8 cellular contexts compared by ENCODE assay signal in genomic region chr4:9153008-9153570, GRCh38. TPM values are rescaled to one million over a fixed set of nuclear protein-coding genes. Genes with fewer than 3 reads are reported as not detected.
DNase-seq lines count a peak whose midpoint lies in the region; ATAC-seq and TF ChIP-seq lines count a peak whose summit lies in the region.
"Not testable (repeated sequence)": the region's sequence is repeated elsewhere in the genome, so short reads cannot be mapped to it uniquely, and the experiment has no call there.

No MANE protein-coding gene starts in this region.

- ATAC-seq in HG03521 (IDR thresholded peaks at IDR 0.05; ENCODE audit: unreplicated experiment): peak; percentile 96

- not testable (repeated sequence) for H3K9me3 ChIP-seq in sigmoid colon

- H3K27ac Mint-ChIP-seq in activated CD4-positive, alpha-beta memory T cell treated with anti-CD3 and anti-CD28 coated beads, Interleukin-2, amount 10 ng/mL, durations not matched to agents 7 days and 5 days: peak overlapping the region; percentile 99

- not testable (repeated sequence) for H3K36me3 Mint-ChIP-seq in activated CD4-positive, alpha-beta memory T cell treated with anti-CD3 and anti-CD28 coated beads, Interleukin-2, amount 10 ng/mL, durations not matched to agents 7 days and 5 days (ENCODE audit: low read depth)

- POLR2A ChIA-PET in activated CD4-positive, alpha-beta memory T cell treated with anti-CD3 and anti-CD28 coated beads, Interleukin-2, amount 10 ng/mL, durations not matched to agents 7 days and 5 days (lab: Charles Lee): not testable (repeated sequence)

- not testable (repeated sequence) for TF ChIP-seq CTCF in GM12864 (IDR thresholded peaks at IDR 0.05; ENCODE audit: low read depth, low read length, missing control alignments); choroid plexus epithelial cell (conservative IDR thresholded peaks at IDR 0.05; ENCODE audit: low read depth, low read length); sigmoid colon (IDR thresholded peaks at IDR 0.05)

- not testable (repeated sequence) for H3K4me1 ChIP-seq in sigmoid colon

- peaks cover 24% of the 10 kb centered on the region for H3K4me1 Mint-ChIP-seq in activated CD4-positive, alpha-beta memory T cell treated with anti-CD3 and anti-CD28 coated beads, Interleukin-2, amount 10 ng/mL, durations not matched to agents 7 days and 5 days

- H3K27me3 ChIP-seq in sigmoid colon: not testable (repeated sequence)

- TF ChIP-seq POLR2A in sigmoid colon (IDR thresholded peaks at IDR 0.05): not testable (repeated sequence)

- H3K27me3 Mint-ChIP-seq in activated CD4-positive, alpha-beta memory T cell treated with anti-CD3 and anti-CD28 coated beads, Interleukin-2, amount 10 ng/mL, durations not matched to agents 7 days and 5 days: not testable (repeated sequence)

- H3K36me3 ChIP-seq in sigmoid colon: not testable (repeated sequence)

- H3K27ac ChIP-seq in sigmoid colon: peak overlapping the region; percentile 74 to 97 (median 87)

- not testable (repeated sequence) for H3K9me3 Mint-ChIP-seq in activated CD4-positive, alpha-beta memory T cell treated with anti-CD3 and anti-CD28 coated beads, Interleukin-2, amount 10 ng/mL, durations not matched to agents 7 days and 5 days

- peak overlapping the region; percentile 83 for H3K4me3 Mint-ChIP-seq in activated CD4-positive, alpha-beta memory T cell treated with anti-CD3 and anti-CD28 coated beads, Interleukin-2, amount 10 ng/mL, durations not matched to agents 7 days and 5 days

- TF ChIP-seq EP300 in sigmoid colon (IDR thresholded peaks at IDR 0.05): not testable (repeated sequence)

- H3K4me3 ChIP-seq in GM12864 (ENCODE audit: low read depth, low read length): peak overlapping the region; percentile 55
- peak overlapping the region; percentile 73 for H3K4me3 ChIP-seq in choroid plexus epithelial cell (ENCODE audit: low read depth, low read length)
- H3K4me3 ChIP-seq in sigmoid colon: peak overlapping the region; percentile 65 to 90 (median 75)

- peak; percentile 41 for DNase-seq in GM12864 (ENCODE audit: low read depth)
- DNase-seq in NCI-H82 treated with DMSO at 0.1 percent for 48 hours (lab: John Stamatoyannopoulos, UW; ENCODE audit: unreplicated experiment): peak; percentile 31
- DNase-seq in activated CD4-positive, alpha-beta memory T cell treated with anti-CD3 and anti-CD28 coated beads, Interleukin-2, amount 10 ng/mL, durations not matched to agents 7 days and 5 days: peak; percentile 96
- DNase-seq in choroid plexus epithelial cell (ENCODE audit: low read depth): peak; percentile 100
- DNase-seq in inferior parietal cortex (ENCODE audit: extremely low spot score): peak; percentile 90
- DNase-seq in sigmoid colon: peak; percentile 99
- peak; percentile 99 for DNase-seq in ureter (ENCODE audit: low spot score)

- 0 to 1% methylated on average over 53 of the region's 53 CpGs for WGBS in sigmoid colon, 2 donors

- CTCF ChIA-PET in activated CD4-positive, alpha-beta memory T cell treated with anti-CD3 and anti-CD28 coated beads, Interleukin-2, amount 10 ng/mL, durations not matched to agents 7 days and 5 days (lab: Charles Lee): interaction anchor here (0.7 kb wide), 1 partner anchor 192 kb away, joined by 3 read pairs; no protein-coding TSS in a partner anchor

- intact Hi-C loops in sigmoid colon (cut with DNase I): not testable (repeated sequence)

RNA-seq across cellular contexts. Expression of gene FAM90A26, which starts 17.1 kb away (rescaled TPM):
- not detected for total RNA-seq in activated CD4-positive, alpha-beta memory T cell treated with anti-CD3 and anti-CD28 coated beads, Interleukin-2, amount 10 ng/mL, durations not matched to agents 7 days and 5 days
- total RNA-seq in sigmoid colon (not detected), ureter (not detected)
- not detected for polyA plus RNA-seq in sigmoid colon

RNA-seq across cellular contexts. Expression of gene USP17L10, which starts 57.4 kb away (rescaled TPM):
- total RNA-seq in activated CD4-positive, alpha-beta memory T cell treated with anti-CD3 and anti-CD28 coated beads, Interleukin-2, amount 10 ng/mL, durations not matched to agents 7 days and 5 days: not detected
- not detected for total RNA-seq in sigmoid colon
- not detected for polyA plus RNA-seq in sigmoid colon
- total RNA-seq in ureter: not detected

Comparison
In these comparisons a context has a peak if more than half of its experiments do, and no peak if none do; other contexts are left out.
1. Peak in every context shown above with its lines: DNase-seq, ATAC-seq, H3K4me3 ChIP-seq and H3K27ac ChIP-seq.
2. DNase-seq: peak in every context shown above with its lines; median percentile 100 in choroid plexus epithelial cell; 99 in sigmoid colon; 99 in ureter; 96 in activated CD4-positive, alpha-beta memory T cell treated with anti-CD3 and anti-CD28 coated beads, Interleukin-2, amount 10 ng/mL, durations not matched to agents 7 days and 5 days; 90 in inferior parietal cortex; 41 in GM12864; 31 in NCI-H82 treated with DMSO at 0.1 percent for 48 hours.